ENCODE assay signal across 19 cellular contexts in genomic region chr17:79750650-79751545, GRCh38. TPM values are rescaled to one million over a fixed set of nuclear protein-coding genes. Genes with fewer than 3 reads are reported as not detected.
A peak's percentile ranks its signal among the peaks of the same experiment; 100 is the strongest.
DNase-seq lines count a peak whose midpoint lies in the region; ATAC-seq, FAIRE-seq and TF ChIP-seq lines count a peak whose summit lies in the region.
"Had no signal": no experiment of that assay in that cellular context is flagged by ENCODE, and none has a peak within 500 bp of the region (broad histone marks: within the 10 kb centered on the region; RNA-seq: fewer than 3 reads in every experiment).

No MANE protein-coding gene starts in this region.

- H3K79me2 ChIP-seq in GM12878 (ENCODE audit: control insufficient read depth, insufficient read depth, low read length) = no peaks in the 10 kb centered on the region

- no peaks in the 10 kb centered on the region for H3K9me3 ChIP-seq in GM12878 (replicated peaks; ENCODE audit: control insufficient read depth, insufficient read depth, low read length)

- H3K4me1 ChIP-seq in GM12878 (ENCODE audit: control insufficient read depth, insufficient read depth, low read length) = peaks cover 8% of the 10 kb centered on the region

- no TSS peak for BruUV-seq in GM12878 (replicated peaks; lab: Mats Ljungman, UMichigan)

- H3K36me3 ChIP-seq in GM12878 (ENCODE audit: control insufficient read depth in 2 of 2, insufficient read depth in 2 of 2, low read length in 1 of 2) = no peaks in the 10 kb centered on the region

- no peak for FAIRE-seq in GM12878 (lab: Jason Lieb, UNC)
- FAIRE-seq: G401.6, H54 had no signal

- H3K27ac ChIP-seq in GM12878 (ENCODE audit: control insufficient read depth, insufficient read depth) = no peak overlapping the region
- H3K27ac ChIP-seq: 22Rv1 had no signal

- intact Hi-C loops in GM12878 (cut with micrococcal nuclease; ENCODE audit: unreplicated experiment) (no loop called here), posterior vena cava (cut with DNase I) (no loop called here)

- CTCF ChIA-PET in GM12878 (lab: Yijun Ruan, JAX) = interaction anchor here (1.0 to 1.4 kb wide), 2 partner anchors 9 to 221 kb away, joined by 3 to 4 read pairs; no protein-coding TSS in a partner anchor

- H2AFZ ChIP-seq in GM12878 (ENCODE audit: control insufficient read depth, low read depth, low read length) = no peak overlapping the region

- peak; percentile 41 for DNase-seq in NCI-H748 (lab: John Stamatoyannopoulos, UW; ENCODE audit: unreplicated experiment)
- DNase-seq in NCI-H748 treated with DMSO at 0.1 percent for 48 hours (lab: John Stamatoyannopoulos, UW) = no peak
- DNase-seq in NCI-H69 (lab: John Stamatoyannopoulos, UW) = peak; percentile 38
- DNase-seq in GM12878 (ENCODE audit: low read depth, low spot score) = no peak
- DNase-seq in posterior vena cava (ENCODE audit: low spot score) = peak; percentile 23
- DNase-seq in HUDEP-2 (lab: John Stamatoyannopoulos, UW; ENCODE audit: unreplicated experiment in 76 of 76) = no peak
- no peak for DNase-seq in ecto neural progenitor cell (ENCODE audit: low spot score)
- DNase-seq in stimulated activated CD4-positive, alpha-beta T cell treated with anti-CD3 and anti-CD28 coated beads, Interleukin-12 subunit alpha, Interleukin-12 subunit beta, amount 100 ng/mL, for 4 hours = no peak
- DNase-seq: Kasumi-1, NCI-H1105, NCI-H2081, NCI-H446 treated with DMSO at 0.1 percent for 48 hours had no signal

- peaks cover 0 to 4% of the 10 kb centered on the region in 2 experiments; a peak in 2 of 4 replicates for H3K27me3 ChIP-seq in GM12878 (replicated peaks in 1 of 2; ENCODE audit: control insufficient read depth in 2 of 2, insufficient read depth in 2 of 2, low read length in 1 of 2)

- no peak for TF ChIP-seq EP300 in GM12878 (IDR thresholded peaks at IDR 0.05; ENCODE audit: borderline replicate concordance in 1 of 2, control insufficient read depth in 1 of 2, low read depth in 2 of 2, low read length in 2 of 2)

- SMC1A ChIA-PET in GM12878 (lab: Charles Lee; ENCODE audit: uncharacterized antibody, unreplicated experiment) = no interaction called here

- H3K4me3 ChIP-seq in GM12878 = no peak overlapping the region
- H3K4me3 ChIP-seq: SK-N-MC had no signal

- in situ Hi-C loops in GM12878 (cut with MboI) = no loop called here

- ATAC-seq in GM12878 = no peak; the same call in 2 of the 3 replicates

- H3K4me2 ChIP-seq in GM12878 (ENCODE audit: control insufficient read depth, insufficient read depth) = no peak overlapping the region

- no peak for TF ChIP-seq POLR2A in GM12878 (IDR thresholded peaks at IDR 0.05; ENCODE audit: low read depth, low read length)

- 36% methylated on average over 13 of the region's 13 CpGs for WGBS in GM12878 (ENCODE audit: insufficient coverage, insufficient replicate concordance, low lambda C conversion rate, missing lambda C conversion rate)

- no peak for TF ChIP-seq CTCF in GM12878 (IDR thresholded peaks at IDR 0.05 in 2 of 3, conservative IDR thresholded peaks at IDR 0.05 in 1 of 3; ENCODE audit: control insufficient read depth in 2 of 3, extremely low read depth in 1 of 3, insufficient read depth in 1 of 3, low read depth in 3 of 3, low read length in 3 of 3)

- H4K20me1 ChIP-seq in GM12878 (ENCODE audit: control insufficient read depth, insufficient read depth) = no peaks in the 10 kb centered on the region

- RAD21 ChIA-PET in GM12878 (lab: Charles Lee; ENCODE audit: unreplicated experiment) = no interaction called here

- no peak overlapping the region for H3K9ac ChIP-seq in GM12878 (ENCODE audit: control insufficient read depth, insufficient read depth, low read length)

- no peak for TF ChIP-seq RAD21 in GM12878 (IDR thresholded peaks at IDR 0.05; ENCODE audit: insufficient read depth, low read depth, low read length)

- POLR2A ChIA-PET in GM12878 (lab: Charles Lee) = no interaction called here

TF ChIP-seq in GM12878, 131 proteins besides CTCF, POLR2A, EP300 and RAD21:
- TF ChIP-seq PAX8 (IDR thresholded peaks at IDR 0.05) (no peak), JUNB (IDR thresholded peaks at IDR 0.05) (peak; percentile 74), STAT1 (conservative IDR thresholded peaks at IDR 0.05) (no peak), MEF2A (IDR thresholded peaks at IDR 0.05; ENCODE audit: insufficient read depth, low read depth, low read length) (peak; percentile 55; the same call in 1 of the 2 replicates), TCF12 (IDR thresholded peaks at IDR 0.05; ENCODE audit: low read depth, low read length) (0 out of 2 replicates have a peak, but pooled peaks have one; percentile 39), FOXM1 (IDR thresholded peaks at IDR 0.05; ENCODE audit: low read depth, low read length) (0 out of 2 replicates have a peak, but pooled peaks have one; percentile 37), BACH1 (IDR thresholded peaks at IDR 0.05; ENCODE audit: borderline replicate concordance) (peak; percentile 79; the same call in 1 of the 2 replicates), NFIC (IDR thresholded peaks at IDR 0.05; ENCODE audit: low read depth, low read length) (peak; percentile 55), RUNX3 (IDR thresholded peaks at IDR 0.05; ENCODE audit: low read length) (no peak; the same call in 1 of the 2 replicates), ATF2 (IDR thresholded peaks at IDR 0.05; ENCODE audit: low read length) (peak; percentile 54)

RNA-seq across cellular contexts. Expression of gene ENPP7, which starts 20.2 kb away (rescaled TPM):
- 6.2 and 6.8 TPM in 2 replicates for total RNA-seq in GM12878 (2013; cell fraction: nucleolus; rRNA removed)
- total RNA-seq in GM12878 (2014; rRNA removed) = 0.16 and 0.17 TPM in 2 replicates
- total RNA-seq in GM12878 (2014; rRNA removed; fragmentation: Illumina TruSeq; extraction: Trizol) = 0.18 TPM in 1 of 2 replicates, not detected in the other
- 0.21 and 0.41 TPM in 2 replicates for total RNA-seq in GM12878 (2021)
- not detected for polyA plus RNA-seq in GM12878 (2011; ENCODE audit: low read depth)
- 0.10 and 0.30 TPM in 2 replicates for polyA plus RNA-seq in GM12878 (2011; rRNA removed)
- polyA plus RNA-seq in GM12878 (2011; cell fraction: cytosol; rRNA removed) = 0.27 TPM in 2 replicates
- polyA plus RNA-seq in GM12878 (2011; cell fraction: nucleus; rRNA removed) = 1.0 and 1.2 TPM in 2 replicates
- 0.21 and 0.22 TPM in 2 replicates for polyA plus RNA-seq in GM12878 (2012)
- polyA plus RNA-seq in GM12878 (2014; fragmentation: Illumina TruSeq; extraction: Trizol) = 0.06 TPM in 1 of 2 replicates, not detected in the other
- polyA plus RNA-seq in GM12878 (2014; fragmentation: Nextera tagmentation; extraction: Ambion mirVana) = under 1 TPM in 1 of 2 experiments, not detected in 1; 0.04 TPM
- polyA plus RNA-seq in GM12878 (2014; rRNA removed) = 0.18 and 0.30 TPM in 2 replicates
- under 1 TPM; 0.13 to 0.21 TPM for polyA plus RNA-seq in GM12878 (2016; fragmentation: Nextera tagmentation; extraction: Ambion mirVana)
- polyA minus RNA-seq in GM12878 (2011; rRNA and poly(A)+ RNA removed) = 0.73 and 2.2 TPM in 2 replicates
- polyA minus RNA-seq in GM12878 (2011; cell fraction: cytosol; rRNA and poly(A)+ RNA removed) = not detected in 2 replicates
- polyA minus RNA-seq in GM12878 (2011; cell fraction: nucleus; rRNA and poly(A)+ RNA removed) = 2.2 and 2.9 TPM in 2 replicates
- not detected for total RNA-seq in posterior vena cava
- total RNA-seq: HT-29 had no signal
- polyA plus RNA-seq: AG04450, CD14-positive monocyte had no signal

RNA-seq across cellular contexts. Expression of gene CBX2, which starts 27.1 kb away (rescaled TPM):
- 7.7 and 8.1 TPM in 2 replicates for total RNA-seq in GM12878 (2013; cell fraction: nucleolus; rRNA removed)
- 4.1 and 5.9 TPM in 2 replicates for total RNA-seq in GM12878 (2014; rRNA removed)
- total RNA-seq in GM12878 (2014; rRNA removed; fragmentation: Illumina TruSeq; extraction: Trizol) = 3.4 and 3.5 TPM in 2 replicates
- 7.5 and 8.5 TPM in 2 replicates for total RNA-seq in GM12878 (2021)
- 0.35 TPM for polyA plus RNA-seq in GM12878 (2011; ENCODE audit: low read depth)
- 1.9 and 3.7 TPM in 2 replicates for polyA plus RNA-seq in GM12878 (2011; rRNA removed)
- 5.0 and 6.4 TPM in 2 replicates for polyA plus RNA-seq in GM12878 (2011; cell fraction: cytosol; rRNA removed)
- 8.9 and 13.7 TPM in 2 replicates for polyA plus RNA-seq in GM12878 (2011; cell fraction: nucleus; rRNA removed)
- polyA plus RNA-seq in GM12878 (2012) = 1.1 and 1.8 TPM in 2 replicates
- polyA plus RNA-seq in GM12878 (2014; fragmentation: Illumina TruSeq; extraction: Trizol) = 1.0 and 3.1 TPM in 2 replicates
- polyA plus RNA-seq in GM12878 (2014; fragmentation: Nextera tagmentation; extraction: Ambion mirVana) = under 1 TPM; 0.35 to 0.44 TPM
- polyA plus RNA-seq in GM12878 (2014; rRNA removed) = 4.7 and 6.2 TPM in 2 replicates
- 1 to 10 TPM; 5.8 to 6.5 TPM for polyA plus RNA-seq in GM12878 (2016; fragmentation: Nextera tagmentation; extraction: Ambion mirVana)
- polyA minus RNA-seq in GM12878 (2011; rRNA and poly(A)+ RNA removed) = 3.1 and 6.5 TPM in 2 replicates
- polyA minus RNA-seq in GM12878 (2011; cell fraction: cytosol; rRNA and poly(A)+ RNA removed) = 2.8 and 2.9 TPM in 2 replicates
- polyA minus RNA-seq in GM12878 (2011; cell fraction: nucleus; rRNA and poly(A)+ RNA removed) = 3.7 and 7.4 TPM in 2 replicates
- total RNA-seq in posterior vena cava = 1 to 10 TPM; 1.6 to 1.8 TPM

RNA-seq across cellular contexts. Expression of gene CBX8, which starts 46.0 kb away (rescaled TPM):
- 3.7 and 4.0 TPM in 2 replicates for total RNA-seq in GM12878 (2013; cell fraction: nucleolus; rRNA removed)
- total RNA-seq in GM12878 (2014; rRNA removed) (1.6 and 1.9 TPM in 2 replicates), GM12878 (2014; rRNA removed; fragmentation: Illumina TruSeq; extraction: Trizol) (1.5 and 1.9 TPM in 2 replicates), GM12878 (2021) (6.3 and 6.7 TPM in 2 replicates), posterior vena cava (1 to 10 TPM; 4.4 to 5.1 TPM)
- 0.80 TPM for polyA plus RNA-seq in GM12878 (2011; ENCODE audit: low read depth)
- polyA plus RNA-seq in GM12878 (2011; rRNA removed) (0.35 and 0.64 TPM in 2 replicates), GM12878 (2014; fragmentation: Illumina TruSeq; extraction: Trizol) (0.57 and 1.2 TPM in 2 replicates), GM12878 (2014; fragmentation: Nextera tagmentation; extraction: Ambion mirVana) (under 1 TPM; 0.03 to 0.16 TPM), GM12878 (2014; rRNA removed) (1.9 and 2.1 TPM in 2 replicates), GM12878 (2016; fragmentation: Nextera tagmentation; extraction: Ambion mirVana) (1 to 10 TPM; 2.1 to 3.4 TPM)
- polyA plus RNA-seq in GM12878 (2011; cell fraction: cytosol; rRNA removed) = 1.4 and 1.6 TPM in 2 replicates
- polyA plus RNA-seq in GM12878 (2011; cell fraction: nucleus; rRNA removed) = 2.8 and 6.6 TPM in 2 replicates
- 1.8 and 3.9 TPM in 2 replicates for polyA plus RNA-seq in GM12878 (2012)
- 0.59 and 0.67 TPM in 2 replicates for polyA minus RNA-seq in GM12878 (2011; rRNA and poly(A)+ RNA removed)
- 1.2 TPM in 2 replicates for polyA minus RNA-seq in GM12878 (2011; cell fraction: cytosol; rRNA and poly(A)+ RNA removed)
- polyA minus RNA-seq in GM12878 (2011; cell fraction: nucleus; rRNA and poly(A)+ RNA removed) = 0.48 and 0.86 TPM in 2 replicates

Comparison
In these comparisons a context has a peak if more than half of its experiments do, and no peak if none do; other contexts are left out.
1. DNase-seq: peak in NCI-H748 (single experiment), NCI-H69 (single experiment) and posterior vena cava (single experiment); none in NCI-H748 treated with DMSO at 0.1 percent for 48 hours (single experiment), GM12878 (single experiment), HUDEP-2 (0 of 76), ecto neural progenitor cell (single experiment) and stimulated activated CD4-positive, alpha-beta T cell treated with anti-CD3 and anti-CD28 coated beads, Interleukin-12 subunit alpha, Interleukin-12 subunit beta, amount 100 ng/mL, for 4 hours (single experiment).